ENCODE assay signal across 15 cellular contexts in the genomic region with DNA sequence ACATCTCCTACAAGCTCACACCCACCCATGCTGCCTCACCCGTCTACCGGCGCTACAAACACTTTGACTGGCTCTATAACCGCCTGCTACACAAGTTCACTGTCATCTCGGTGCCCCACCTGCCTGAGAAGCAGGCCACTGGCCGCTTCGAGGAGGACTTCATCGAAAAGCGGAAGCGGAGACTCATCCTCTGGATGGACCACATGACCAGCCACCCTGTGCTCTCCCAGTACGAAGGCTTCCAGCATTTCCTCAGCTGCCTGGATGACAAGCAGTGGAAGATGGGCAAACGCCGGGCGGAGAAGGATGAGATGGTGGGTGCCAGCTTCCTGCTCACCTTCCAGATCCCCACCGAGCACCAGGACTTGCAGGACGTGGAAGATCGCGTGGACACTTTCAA. TPM values are rescaled to one million over a fixed set of nuclear protein-coding genes. Genes with fewer than 3 reads are reported as not detected.
DNase-seq lines count a peak whose midpoint lies in the region; ATAC-seq and TF ChIP-seq lines count a peak whose summit lies in the region.
"Had no signal": no experiment of that assay in that cellular context is flagged by ENCODE, and none has a peak within 500 bp of the region (broad histone marks: within the 10 kb centered on the region; RNA-seq: fewer than 3 reads in every experiment).

No MANE protein-coding gene starts in this region.

- no peaks in the 10 kb centered on the region for H3K36me3 ChIP-seq in CD8-positive, alpha-beta memory T cell (ENCODE audit: insufficient read depth, low read length)
- H3K36me3 ChIP-seq in sigmoid colon: peaks cover 0 to 6% (median 3%) of the 10 kb centered on the region in 4 donors

- no peaks in the 10 kb centered on the region for H3K9me3 ChIP-seq in CD8-positive, alpha-beta memory T cell (ENCODE audit: low read length)
- no peaks in the 10 kb centered on the region for H3K9me3 ChIP-seq in sigmoid colon

- no peak overlapping the region for H3K27ac ChIP-seq in CD8-positive, alpha-beta memory T cell (ENCODE audit: low read depth, low read length)
- H3K27ac ChIP-seq in sigmoid colon: peak overlapping the region; percentile 94 to 98 (median 97)
- H3K27ac ChIP-seq: KMS-11 had no signal

- DNase-seq in CD8-positive, alpha-beta memory T cell: no peak
- no peak for DNase-seq in activated B cell treated with CpG ODN at 0.5 μM for 24 hours
- DNase-seq in fibroblast of the aortic adventitia (ENCODE audit: low read depth): no peak
- peak; percentile 65 for DNase-seq in sigmoid colon
- no peak for DNase-seq in SKM-1 treated with dmso at 0.1 percent for 144 hours (lab: John Stamatoyannopoulos, UW; ENCODE audit: unreplicated experiment)
- no peak for DNase-seq in activated T-cell treated with anti-CD3 and anti-CD28 coated beads, Interleukin-2, amount 50 U/mL, for 72 hours
- DNase-seq in stimulated activated CD4-positive, alpha-beta T cell treated with anti-CD3 and anti-CD28 coated beads, Interleukin-4, amount 100 ng/mL, for 1 hour: no peak
- DNase-seq in NCI-H526 treated with DMSO at 0.1 percent for 48 hours (lab: John Stamatoyannopoulos, UW): no peak
- DNase-seq: activated T-cell treated with anti-CD3 and anti-CD28 coated beads, Interleukin-2, amount 50 U/mL, for 4 hours; effector CD8-positive, alpha-beta T cell; islet precursor cell; NCI-H510A treated with DMSO at 0.1 percent for 48 hours; stimulated activated naive B cell treated with anti-CD40 and anti-IgM and Interleukin-4, amounts not matched to agents 10 μg/mL and 1 μg/mL and 100 μg/mL, for 72 hours; T1000 had no signal

- peaks cover 0 to 7% (median 0%) of the 10 kb centered on the region in 3 donors for H3K36me3 Mint-ChIP-seq in CD8-positive, alpha-beta memory T cell
- H3K36me3 Mint-ChIP-seq in activated B cell treated with CpG ODN at 0.5 μM for 24 hours (ENCODE audit: low read depth): no peaks in the 10 kb centered on the region
- H3K36me3 Mint-ChIP-seq in activated T-cell treated with anti-CD3 and anti-CD28 coated beads, Interleukin-2, amount 50 U/mL, for 72 hours (ENCODE audit: insufficient read depth in 2 of 2): no peaks in the 10 kb centered on the region
- H3K36me3 Mint-ChIP-seq: stimulated activated naive B cell treated with anti-CD40 and anti-IgM and Interleukin-4, amounts not matched to agents 10 μg/mL and 1 μg/mL and 100 μg/mL, for 72 hours had no signal

- H3K4me3 Mint-ChIP-seq in CD8-positive, alpha-beta memory T cell: peak overlapping the region; percentile 16 to 88 (median 73)
- H3K4me3 Mint-ChIP-seq in activated B cell treated with CpG ODN at 0.5 μM for 24 hours: peak overlapping the region; percentile 29
- H3K4me3 Mint-ChIP-seq in activated T-cell treated with anti-CD3 and anti-CD28 coated beads, Interleukin-2, amount 50 U/mL, for 72 hours: no peak overlapping the region
- H3K4me3 Mint-ChIP-seq: activated T-cell treated with anti-CD3 and anti-CD28 coated beads, Interleukin-2, amount 50 U/mL, for 4 hours; stimulated activated naive B cell treated with anti-CD40 and anti-IgM and Interleukin-4, amounts not matched to agents 10 μg/mL and 1 μg/mL and 100 μg/mL, for 72 hours had no signal

- H3K27me3 Mint-ChIP-seq in CD8-positive, alpha-beta memory T cell: no peaks in the 10 kb centered on the region
- peaks cover 18% of the 10 kb centered on the region for H3K27me3 Mint-ChIP-seq in activated B cell treated with CpG ODN at 0.5 μM for 24 hours
- H3K27me3 Mint-ChIP-seq in activated T-cell treated with anti-CD3 and anti-CD28 coated beads, Interleukin-2, amount 50 U/mL, for 72 hours (ENCODE audit: low read depth): peaks cover 8% of the 10 kb centered on the region

- ATAC-seq in activated B cell treated with CpG ODN at 0.5 μM for 24 hours (ENCODE audit: low read depth): no peak
- ATAC-seq in activated T-cell treated with anti-CD3 and anti-CD28 coated beads, Interleukin-2, amount 50 U/mL, for 72 hours (replicated peaks in 1 of 2): no peak
- ATAC-seq: activated T-cell treated with anti-CD3 and anti-CD28 coated beads, Interleukin-2, amount 50 U/mL, for 4 hours; stimulated activated naive B cell treated with anti-CD40 and anti-IgM and Interleukin-4, amounts not matched to agents 10 μg/mL and 1 μg/mL and 100 μg/mL, for 72 hours had no signal

- H3K4me1 Mint-ChIP-seq in CD8-positive, alpha-beta memory T cell: peaks cover 34 to 63% (median 35%) of the 10 kb centered on the region in 3 donors
- H3K4me1 Mint-ChIP-seq in activated B cell treated with CpG ODN at 0.5 μM for 24 hours: peaks cover 8% of the 10 kb centered on the region
- H3K4me1 Mint-ChIP-seq in activated T-cell treated with anti-CD3 and anti-CD28 coated beads, Interleukin-2, amount 50 U/mL, for 72 hours (ENCODE audit: low read depth): peaks cover 33% of the 10 kb centered on the region

- intact Hi-C loops in activated B cell treated with CpG ODN at 0.5 μM for 24 hours (cut with micrococcal nuclease) (loop anchor here (10.0 kb wide), 1 partner anchor 1105 kb away; a partner anchor contains a TSS), sigmoid colon (cut with DNase I) (loop anchor here (5.0 kb wide), 1 partner anchor 87 kb away; no protein-coding TSS in a partner anchor)

- H3K4me3 ChIP-seq in CD8-positive, alpha-beta memory T cell (ENCODE audit: low read length): no peak overlapping the region
- peak overlapping the region; percentile 86 for H3K4me3 ChIP-seq in fibroblast of the aortic adventitia (ENCODE audit: low read depth, low read length)
- H3K4me3 ChIP-seq in sigmoid colon: peak overlapping the region; percentile 5 to 78 (median 27)

- no peaks in the 10 kb centered on the region for H3K9me3 Mint-ChIP-seq in CD8-positive, alpha-beta memory T cell
- H3K9me3 Mint-ChIP-seq in activated B cell treated with CpG ODN at 0.5 μM for 24 hours: no peaks in the 10 kb centered on the region
- no peaks in the 10 kb centered on the region for H3K9me3 Mint-ChIP-seq in activated T-cell treated with anti-CD3 and anti-CD28 coated beads, Interleukin-2, amount 50 U/mL, for 72 hours
- H3K9me3 Mint-ChIP-seq: activated T-cell treated with anti-CD3 and anti-CD28 coated beads, Interleukin-2, amount 50 U/mL, for 4 hours; stimulated activated naive B cell treated with anti-CD40 and anti-IgM and Interleukin-4, amounts not matched to agents 10 μg/mL and 1 μg/mL and 100 μg/mL, for 72 hours had no signal

- peaks cover 21% of the 10 kb centered on the region for H3K4me1 ChIP-seq in CD8-positive, alpha-beta memory T cell (ENCODE audit: insufficient read depth, low read length)
- peaks cover 0 to 75% (median 71%) of the 10 kb centered on the region in 4 donors for H3K4me1 ChIP-seq in sigmoid colon

- TF ChIP-seq CTCF in activated B cell treated with CpG ODN at 0.5 μM for 24 hours (IDR thresholded peaks at IDR 0.05) (no peak), fibroblast of the aortic adventitia (IDR thresholded peaks at IDR 0.05; ENCODE audit: insufficient read depth, low read length) (no peak), sigmoid colon (IDR thresholded peaks at IDR 0.05) (no peak)

- 93 to 94% methylated on average over 18 of the region's 18 CpGs for WGBS in sigmoid colon, 2 donors

- CTCF ChIA-PET in CD8-positive, alpha-beta memory T cell (lab: Charles Lee): interaction anchor here (0.6 kb wide), 1 partner anchor 56 kb away, joined by 3 read pairs; no protein-coding TSS in a partner anchor
- CTCF ChIA-PET in activated B cell treated with CpG ODN at 0.5 μM for 24 hours (lab: Charles Lee): no interaction called here

- H3K27ac Mint-ChIP-seq in CD8-positive, alpha-beta memory T cell: peak overlapping the region in 6 of 8 donors; percentile 9 to 87 (median 76)
- H3K27ac Mint-ChIP-seq in activated B cell treated with CpG ODN at 0.5 μM for 24 hours: no peak overlapping the region
- H3K27ac Mint-ChIP-seq in activated T-cell treated with anti-CD3 and anti-CD28 coated beads, Interleukin-2, amount 50 U/mL, for 72 hours: no peak overlapping the region
- H3K27ac Mint-ChIP-seq: stimulated activated naive B cell treated with anti-CD40 and anti-IgM and Interleukin-4, amounts not matched to agents 10 μg/mL and 1 μg/mL and 100 μg/mL, for 72 hours had no signal

- no peak for TF ChIP-seq POLR2A in sigmoid colon (IDR thresholded peaks at IDR 0.05)

- no peak for TF ChIP-seq EP300 in sigmoid colon (IDR thresholded peaks at IDR 0.05)

- POLR2A ChIA-PET in CD8-positive, alpha-beta memory T cell (lab: Charles Lee): interaction anchor here (1.1 kb wide), 1 partner anchor 10 kb away, joined by 3 read pairs; no protein-coding TSS in a partner anchor
- POLR2A ChIA-PET in activated B cell treated with CpG ODN at 0.5 μM for 24 hours (lab: Charles Lee): no interaction called here

- H3K27me3 ChIP-seq in CD8-positive, alpha-beta memory T cell (ENCODE audit: insufficient read depth, low read length, poor library complexity, severe bottlenecking): no peaks in the 10 kb centered on the region
- H3K27me3 ChIP-seq in sigmoid colon: no peaks in the 10 kb centered on the region

RNA-seq across cellular contexts. Expression of a gene that starts 2.1 kb away (rescaled TPM):
- total RNA-seq in CD8-positive, alpha-beta memory T cell: 1 to 10 TPM; 3.1 to 3.5 TPM
- 1.1 TPM for polyA plus RNA-seq in CD8-positive, alpha-beta memory T cell
- 0.22 and 0.34 TPM in 2 replicates for total RNA-seq in activated B cell treated with CpG ODN at 0.5 μM for 24 hours
- 27.8 and 35.2 TPM in 2 replicates for total RNA-seq in fibroblast of the aortic adventitia (ENCODE audit: low replicate concordance)
- total RNA-seq in sigmoid colon: 10 to 100 TPM; 20.1 to 32.7 (median 25.8) TPM
- 10 to 100 TPM in 2 of 3 donors, 1 to 10 TPM in 1; 9.0 to 20.9 (median 12.7) TPM for polyA plus RNA-seq in sigmoid colon
- 1 to 10 TPM; 1.5 to 3.1 TPM for total RNA-seq in activated T-cell treated with anti-CD3 and anti-CD28 coated beads, Interleukin-2, amount 50 U/mL, for 72 hours

RNA-seq across cellular contexts. Expression of a gene that starts 9.8 kb away (rescaled TPM):
- total RNA-seq in CD8-positive, alpha-beta memory T cell: 100 to 1,000 TPM; 123 to 134 TPM
- polyA plus RNA-seq in CD8-positive, alpha-beta memory T cell: 247 TPM
- total RNA-seq in activated B cell treated with CpG ODN at 0.5 μM for 24 hours (65.6 and 72.6 TPM in 2 replicates), fibroblast of the aortic adventitia (ENCODE audit: low replicate concordance) (81.7 and 82.1 TPM in 2 replicates), sigmoid colon (100 to 1,000 TPM in 1 of 4 donors, 10 to 100 TPM in 3; 55.4 to 117 (median 84.3) TPM)
- polyA plus RNA-seq in sigmoid colon: 10 to 100 TPM; 58.3 to 94.1 (median 62.0) TPM
- 10 to 100 TPM; 57.5 to 61.0 TPM for total RNA-seq in activated T-cell treated with anti-CD3 and anti-CD28 coated beads, Interleukin-2, amount 50 U/mL, for 72 hours

RNA-seq across cellular contexts. Expression of a gene that starts 24.3 kb away (rescaled TPM):
- total RNA-seq in CD8-positive, alpha-beta memory T cell: 10 to 100 TPM; 24.6 to 26.9 TPM
- 37.4 TPM for polyA plus RNA-seq in CD8-positive, alpha-beta memory T cell
- total RNA-seq in activated B cell treated with CpG ODN at 0.5 μM for 24 hours (20.5 and 20.8 TPM in 2 replicates), fibroblast of the aortic adventitia (ENCODE audit: low replicate concordance) (41.5 and 43.3 TPM in 2 replicates), sigmoid colon (10 to 100 TPM; 15.3 to 28.6 (median 21.9) TPM)
- polyA plus RNA-seq in sigmoid colon: 10 to 100 TPM; 20.4 to 25.0 (median 20.8) TPM
- total RNA-seq in activated T-cell treated with anti-CD3 and anti-CD28 coated beads, Interleukin-2, amount 50 U/mL, for 72 hours: 10 to 100 TPM; 22.4 to 26.2 TPM

Comparison
In these comparisons a context has a peak if more than half of its experiments do, and no peak if none do; other contexts are left out.
1. H3K27ac Mint-ChIP-seq: peak in CD8-positive, alpha-beta memory T cell (6 of 8); none in activated B cell treated with CpG ODN at 0.5 μM for 24 hours (single experiment) and activated T-cell treated with anti-CD3 and anti-CD28 coated beads, Interleukin-2, amount 50 U/mL, for 72 hours (single experiment).
2. H3K4me3 Mint-ChIP-seq: peak in CD8-positive, alpha-beta memory T cell (7 of 7) and activated B cell treated with CpG ODN at 0.5 μM for 24 hours (single experiment); none in activated T-cell treated with anti-CD3 and anti-CD28 coated beads, Interleukin-2, amount 50 U/mL, for 72 hours (0 of 2).